Comparison of ENCODE assay signal across 18 cellular contexts in genomic region chr5:68377733-68378132, GRCh38.
DNase-seq lines count a peak whose midpoint lies in the region; ATAC-seq, FAIRE-seq and TF ChIP-seq lines count a peak whose summit lies in the region.
"Had no signal": no experiment of that assay in that cellular context is flagged by ENCODE, and none has a peak within 500 bp of the region (broad histone marks: within the 10 kb centered on the region; RNA-seq: fewer than 3 reads in every experiment).

No MANE protein-coding gene starts in this region.

- H3K4me3 Mint-ChIP-seq in T-helper 17 cell: peak overlapping the region; percentile 28
- H3K4me3 Mint-ChIP-seq in nephron: no peak overlapping the region
- H3K4me3 Mint-ChIP-seq: activated B cell treated with CpG ODN at 0.5 μM for 24 hours; dendritic cell treated with granulocyte-macrophage colony-stimulating factor and Interleukin-4, amounts not matched to agents 40 ng/mL and 50 ng/mL, for 4 days had no signal

- H3K27ac Mint-ChIP-seq in T-helper 17 cell: peak overlapping the region; percentile 73
- peak overlapping the region in 2 of 3 experiments; percentile 70 to 82 for H3K27ac Mint-ChIP-seq in nephron
- H3K27ac Mint-ChIP-seq: activated B cell treated with CpG ODN at 0.5 μM for 24 hours; dendritic cell treated with granulocyte-macrophage colony-stimulating factor and Interleukin-4, amounts not matched to agents 40 ng/mL and 50 ng/mL, for 4 days had no signal

- peaks cover 6% of the 10 kb centered on the region for H3K9me3 Mint-ChIP-seq in nephron

- H3K27ac ChIP-seq in coronary artery: no peak overlapping the region

- H3K4me1 Mint-ChIP-seq in T-helper 17 cell (peaks cover 28% of the 10 kb centered on the region), nephron (peaks cover 50% of the 10 kb centered on the region)

- no peaks in the 10 kb centered on the region for H3K9me3 ChIP-seq in T-helper 17 cell (ENCODE audit: control insufficient read depth, low read length, poor library complexity, severe bottlenecking)
- H3K9me3 ChIP-seq: transverse colon had no signal

- peaks cover 2% of the 10 kb centered on the region for H3K36me3 Mint-ChIP-seq in T-helper 17 cell (ENCODE audit: low read depth)
- peaks cover 4% of the 10 kb centered on the region for H3K36me3 Mint-ChIP-seq in nephron (ENCODE audit: low read depth)

- ATAC-seq in GM19372 (IDR thresholded peaks at IDR 0.05; ENCODE audit: low read depth, unreplicated experiment) (peak; percentile 11), T-helper 17 cell (no peak), HG03097 (IDR thresholded peaks at IDR 0.05; ENCODE audit: low FRiP score, unreplicated experiment) (no peak)

- DNase-seq in GM12865 (ENCODE audit: low read depth): peak; percentile 71
- DNase-seq in T-helper 17 cell: no peak
- no peak for DNase-seq in frontal cortex (ENCODE audit: low spot score in 2 of 2)
- no peak for DNase-seq in RKO (ENCODE audit: low spot score)
- no peak for DNase-seq in coronary artery (ENCODE audit: low spot score)
- DNase-seq: activated B cell treated with CpG ODN at 0.5 μM for 24 hours; COR-L47; hippocampal formation; islet precursor cell; NCI-H69; Right ventricle myocardium superior; stimulated activated naive CD4-positive, alpha-beta T cell; transverse colon had no signal

- H3K4me3 ChIP-seq in GM12865 (ENCODE audit: low read depth, low read length): no peak overlapping the region
- H3K4me3 ChIP-seq in coronary artery: no peak overlapping the region
- H3K4me3 ChIP-seq: lung, transverse colon had no signal

- FAIRE-seq in frontal cortex (lab: Jason Lieb, UNC): no peak

- H3K27me3 Mint-ChIP-seq in T-helper 17 cell: no peaks in the 10 kb centered on the region
- H3K27me3 Mint-ChIP-seq in nephron (ENCODE audit: low read depth): peaks cover 4% of the 10 kb centered on the region
- H3K27me3 Mint-ChIP-seq: activated B cell treated with CpG ODN at 0.5 μM for 24 hours; dendritic cell treated with granulocyte-macrophage colony-stimulating factor and Interleukin-4, amounts not matched to agents 40 ng/mL and 50 ng/mL, for 4 days had no signal

- TF ChIP-seq CTCF in GM12865 (IDR thresholded peaks at IDR 0.05; ENCODE audit: insufficient read depth, low read depth, low read length, missing control alignments): no peak
- TF ChIP-seq CTCF in nephron (IDR thresholded peaks at IDR 0.05; ENCODE audit: unreplicated experiment in 3 of 3): no peak
- TF ChIP-seq CTCF in coronary artery (IDR thresholded peaks at IDR 0.05): no peak
